Comparison of ENCODE assay signal across 9 cellular contexts in the genomic region with DNA sequence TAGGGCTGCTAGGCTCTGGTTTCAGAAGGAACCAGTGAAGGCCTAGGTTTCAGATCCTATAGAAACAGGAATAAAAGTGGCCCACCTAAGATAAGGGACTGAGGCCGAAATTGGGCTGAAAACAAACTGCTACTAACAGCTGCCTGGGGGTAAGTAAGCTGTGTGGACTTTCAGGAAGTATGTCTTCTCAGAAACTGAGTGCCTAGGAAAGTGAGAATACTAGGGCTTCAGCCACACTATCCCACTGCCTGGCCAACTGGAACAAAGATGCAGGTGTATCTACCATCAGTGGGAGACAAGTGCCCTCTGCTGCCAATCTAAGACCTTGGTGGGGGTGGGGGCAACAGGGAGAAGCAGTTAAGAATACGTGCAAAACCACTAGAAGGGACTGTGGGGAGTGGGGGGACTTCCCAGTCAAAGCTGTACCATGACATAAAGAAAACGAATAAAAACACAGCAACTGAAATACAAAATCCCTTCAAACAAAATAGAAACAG.
DNase-seq lines count a peak whose midpoint lies in the region; ATAC-seq and TF ChIP-seq lines count a peak whose summit lies in the region.
"Had no signal": no experiment of that assay in that cellular context is flagged by ENCODE, and none has a peak within 500 bp of the region (broad histone marks: within the 10 kb centered on the region; RNA-seq: fewer than 3 reads in every experiment).

No MANE protein-coding gene starts in this region.

- H3K4me3 Mint-ChIP-seq in activated naive CD8-positive, alpha-beta T cell treated with anti-CD3 and anti-CD28 coated beads for 36 hours, result peak overlapping the region; percentile 52

- H3K4me1 Mint-ChIP-seq in activated naive CD8-positive, alpha-beta T cell treated with anti-CD3 and anti-CD28 coated beads for 36 hours, result peaks cover 53% of the 10 kb centered on the region

- H3K36me3 ChIP-seq in HEK293 (ENCODE audit: control insufficient read depth in 2 of 2, insufficient read depth in 1 of 2, low read length in 2 of 2), result no peaks in the 10 kb centered on the region
- no peaks in the 10 kb centered on the region for H3K36me3 ChIP-seq in OCI-LY7 (ENCODE audit: insufficient read depth, low read length)
- H3K36me3 ChIP-seq: upper lobe of left lung had no signal

- H2AFZ ChIP-seq in OCI-LY7 (ENCODE audit: low read length), result no peak overlapping the region

- intact Hi-C loops in OCI-LY7 (cut with micrococcal nuclease; ENCODE audit: unreplicated experiment), result no loop called here

- H3K4me2 ChIP-seq in OCI-LY7 (ENCODE audit: low read length), result peak overlapping the region; percentile 52

- no peaks in the 10 kb centered on the region for H3K27me3 Mint-ChIP-seq in activated naive CD8-positive, alpha-beta T cell treated with anti-CD3 and anti-CD28 coated beads for 36 hours

- POLR2A ChIA-PET in HEK293 (lab: Yijun Ruan, JAX) (no interaction called here), OCI-LY7 (lab: Charles Lee) (no interaction called here)

- H3K4me1 ChIP-seq in HEK293 (ENCODE audit: control insufficient read depth, insufficient read depth, low read length), result peaks cover 8% of the 10 kb centered on the region; the same call in 1 of the 2 replicates
- H3K4me1 ChIP-seq in OCI-LY7 (ENCODE audit: insufficient read depth, low read length, poor library complexity, severe bottlenecking), result peaks cover 21% of the 10 kb centered on the region

- H3K79me2 ChIP-seq in OCI-LY7 (ENCODE audit: insufficient read depth, low read depth, low read length), result no peaks in the 10 kb centered on the region

- H3K27ac ChIP-seq in HEK293 (ENCODE audit: extremely low read depth, low read depth, low read length) (no peak overlapping the region), OCI-LY7 (ENCODE audit: low read depth, low read length, poor library complexity, severe bottlenecking) (no peak overlapping the region)
- H3K27ac ChIP-seq: upper lobe of left lung had no signal

- peak; percentile 59 for ATAC-seq in GM18499 (IDR thresholded peaks at IDR 0.05; ENCODE audit: insufficient read depth, unreplicated experiment)

- H3K36me3 Mint-ChIP-seq in activated naive CD8-positive, alpha-beta T cell treated with anti-CD3 and anti-CD28 coated beads for 36 hours, result peaks cover 3% of the 10 kb centered on the region

- H3K4me3 ChIP-seq in HEK293 (ENCODE audit: low read depth, low read length) (no peak overlapping the region), OCI-LY7 (ENCODE audit: low read depth, low read length, poor library complexity, severe bottlenecking) (peak overlapping the region; percentile 1)
- H3K4me3 ChIP-seq: upper lobe of left lung had no signal

- peak; percentile 32; the same call in 1 of the 2 replicates for TF ChIP-seq CTCF in HEK293 (tag by site-specific recombination; IDR thresholded peaks at IDR 0.05)
- peak; percentile 39; the same call in 1 of the 2 replicates for TF ChIP-seq CTCF in OCI-LY7 (conservative IDR thresholded peaks at IDR 0.05; ENCODE audit: low read length)

- H3K9me3 Mint-ChIP-seq in activated naive CD8-positive, alpha-beta T cell treated with anti-CD3 and anti-CD28 coated beads for 36 hours, result no peaks in the 10 kb centered on the region

- H3K9me2 ChIP-seq in OCI-LY7 (ENCODE audit: insufficient read depth, low read length), result no peaks in the 10 kb centered on the region

- no peaks in the 10 kb centered on the region; the same call in 1 of the 2 replicates for H4K20me1 ChIP-seq in OCI-LY7 (ENCODE audit: insufficient read depth, low read length)

- H3K27ac Mint-ChIP-seq in activated naive CD8-positive, alpha-beta T cell treated with anti-CD3 and anti-CD28 coated beads for 36 hours, result peak overlapping the region; percentile 80

- CTCF ChIA-PET in HEK293 (lab: Yijun Ruan, JAX), result interaction anchor here (0.6 to 1.5 kb wide), 4 partner anchors 10 to 387 kb away, joined by 3 to 4 read pairs (median 3); no protein-coding TSS in a partner anchor
- CTCF ChIA-PET in OCI-LY7 (lab: Charles Lee; ENCODE audit: unreplicated experiment), result no interaction called here

- DNase-seq in OCI-LY7 (ENCODE audit: low spot score) (peak; percentile 41), NCI-H1694 (lab: John Stamatoyannopoulos, UW) (no peak), DMS79 (lab: John Stamatoyannopoulos, UW) (no peak), NCI-H2171 (lab: John Stamatoyannopoulos, UW) (no peak)
- peak; percentile 75 for DNase-seq in activated naive CD8-positive, alpha-beta T cell treated with anti-CD3 and anti-CD28 coated beads for 36 hours
- peak; percentile 13 to 17 for DNase-seq in stimulated activated CD8-positive, alpha-beta memory T cell treated with anti-CD3 and anti-CD28 coated beads, Interleukin-7, amount 100 ng/mL, for 1 hour (ENCODE audit: low read depth in 2 of 2)
- DNase-seq: upper lobe of left lung had no signal

- BruUV-seq in OCI-LY7 (replicated peaks; lab: Mats Ljungman, UMichigan), result no TSS peak

- no peaks in the 10 kb centered on the region for H3K9me3 ChIP-seq in HEK293 (ENCODE audit: control insufficient read depth, insufficient read depth, low read depth, low read length)
- no peaks in the 10 kb centered on the region for H3K9me3 ChIP-seq in OCI-LY7 (ENCODE audit: low read length)
- H3K9me3 ChIP-seq: upper lobe of left lung had no signal

TF ChIP-seq in HEK293, 187 proteins besides CTCF, POLR2A, EP300 and RAD21:
- TF ChIP-seq ZBTB8A (tag by site-specific recombination; IDR thresholded peaks at IDR 0.05) (peak; percentile 48; the same call in 1 of the 2 replicates), ZNF610 (tag by site-specific recombination; IDR thresholded peaks at IDR 0.05; ENCODE audit: borderline replicate concordance) (no peak)

Comparison
In these comparisons a context has a peak if more than half of its experiments do, and no peak if none do; other contexts are left out.
1. DNase-seq: peak in OCI-LY7 (single experiment), activated naive CD8-positive, alpha-beta T cell treated with anti-CD3 and anti-CD28 coated beads for 36 hours (single experiment) and stimulated activated CD8-positive, alpha-beta memory T cell treated with anti-CD3 and anti-CD28 coated beads, Interleukin-7, amount 100 ng/mL, for 1 hour (2 of 2); none in NCI-H1694 (single experiment), DMS79 (single experiment) and NCI-H2171 (single experiment).